In the genomic region with DNA sequence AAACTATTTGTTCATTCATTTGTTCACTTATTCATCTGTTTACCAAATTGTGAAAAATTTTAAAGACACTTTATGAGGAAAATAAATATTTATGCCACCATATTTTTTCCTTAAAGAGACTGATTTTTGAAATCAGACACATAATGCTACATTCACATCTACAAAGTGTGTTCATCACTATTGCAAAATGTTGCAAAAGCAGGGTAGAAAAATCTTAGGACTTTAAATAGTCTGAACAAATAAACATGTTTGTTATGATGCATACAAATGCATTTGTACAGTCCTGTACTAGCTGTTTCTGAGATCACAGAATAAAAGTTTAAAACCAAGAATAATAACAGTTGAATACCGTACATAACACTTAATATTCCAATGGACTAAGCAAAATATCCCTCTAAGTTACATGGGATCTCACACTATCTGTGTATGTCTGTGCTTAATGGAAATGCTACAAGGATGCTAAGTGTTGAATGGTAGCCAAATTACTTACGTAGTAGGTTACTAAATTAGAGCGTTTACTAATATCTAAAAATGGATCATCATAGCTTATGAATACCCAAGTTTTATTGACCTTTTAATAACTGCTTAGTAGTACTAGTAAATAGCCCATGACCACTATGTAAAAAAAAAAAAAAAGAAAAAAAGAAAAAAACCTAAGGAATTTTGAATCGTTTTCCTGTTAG, we compare ENCODE assay signal across 14 cellular contexts.
"Had no signal": no experiment of that assay in that cellular context is flagged by ENCODE, and none has a peak within 500 bp of the region (broad histone marks: within the 10 kb centered on the region; RNA-seq: fewer than 3 reads in every experiment).

No MANE protein-coding gene starts in this region.

- ATAC-seq: activated naive CD4-positive, alpha-beta T cell treated with anti-CD3 and anti-CD28 coated beads, Interleukin-2, amount 50 U/mL, for 72 hours; esophagus mucosa; left lobe of liver; natural killer cell; SK-N-SH treated with all-trans-retinoic acid at 6 μM for 48 hours had no signal

- H3K27ac ChIP-seq: sigmoid colon, tibial artery had no signal

- H3K4me3 ChIP-seq: sigmoid colon, tibial artery had no signal

- H3K36me3 Mint-ChIP-seq: natural killer cell had no signal

- H3K9me3 ChIP-seq: sigmoid colon, tibial artery had no signal

- H3K27me3 ChIP-seq: sigmoid colon, tibial artery had no signal

- H3K27ac Mint-ChIP-seq: activated naive CD4-positive, alpha-beta T cell treated with anti-CD3 and anti-CD28 coated beads, Interleukin-2, amount 50 U/mL, for 72 hours; T-helper 1 cell treated with Interleukin-12 subunit alpha and Interleukin-12 subunit beta and Interleukin-4 antibody, amounts not matched to agents 30 μg/mL and 1 μg/mL, for 36 hours had no signal

- H3K4me3 Mint-ChIP-seq: natural killer cell; T-helper 1 cell treated with Interleukin-12 subunit alpha and Interleukin-12 subunit beta and Interleukin-4 antibody, amounts not matched to agents 30 μg/mL and 1 μg/mL, for 36 hours had no signal

- H3K9me3 Mint-ChIP-seq: activated naive CD4-positive, alpha-beta T cell treated with anti-CD3 and anti-CD28 coated beads, Interleukin-2, amount 50 U/mL, for 72 hours; natural killer cell; T-helper 1 cell treated with Interleukin-12 subunit alpha and Interleukin-12 subunit beta and Interleukin-4 antibody, amounts not matched to agents 30 μg/mL and 1 μg/mL, for 36 hours had no signal

- DNase-seq: activated CD4-positive, alpha-beta T cell treated with anti-CD3 and anti-CD28 coated beads, Interleukin-2, amount 50 U/mL, for 1 hour; activated CD4-positive, CD25-positive, alpha-beta regulatory T cell; activated effector memory CD4-positive, alpha-beta T cell treated with anti-CD3 and anti-CD28 coated beads, Interleukin-2, amount 50 U/mL, for 16 hours; activated T-cell treated with anti-CD3 and anti-CD28 coated beads, Interleukin-2, amount 50 U/mL, for 1 hour; dermis blood vessel endothelial cell; foreskin fibroblast; natural killer cell; sigmoid colon; tibial artery had no signal
